1 cellular context compared by ENCODE assay signal in genomic region chr6:43178150-43178549, GRCh38.
TF ChIP-seq lines count a peak whose summit lies in the region.

No MANE protein-coding gene starts in this region.

TF ChIP-seq in HepG2, 621 proteins besides CTCF, POLR2A, EP300 and RAD21:
- TF ChIP-seq ZNF546 (CRISPR knock-in tag; conservative IDR thresholded peaks at IDR 0.05) (no peak), ZSCAN9 (CRISPR knock-in tag; IDR thresholded peaks at IDR 0.05; ENCODE audit: borderline replicate concordance) (no peak), SYNCRIP (IDR thresholded peaks at IDR 0.05; ENCODE audit: insufficient read depth, low read depth, low read length) (no peak), GRHL1 (CRISPR knock-in tag; conservative IDR thresholded peaks at IDR 0.05) (no peak), IRX3 (CRISPR knock-in tag; IDR thresholded peaks at IDR 0.05; ENCODE audit: borderline replicate concordance, low read depth) (no peak), ZNF547 (CRISPR knock-in tag; IDR thresholded peaks at IDR 0.05) (no peak), ZFP41 (CRISPR knock-in tag; IDR thresholded peaks at IDR 0.05; ENCODE audit: borderline replicate concordance) (no peak), ZNF562 (CRISPR knock-in tag; IDR thresholded peaks at IDR 0.05; ENCODE audit: borderline replicate concordance) (no peak), PRDM4 (CRISPR knock-in tag; IDR thresholded peaks at IDR 0.05; ENCODE audit: borderline replicate concordance) (no peak), ZNF598 (CRISPR knock-in tag; IDR thresholded peaks at IDR 0.05; ENCODE audit: borderline replicate concordance) (no peak), ZNF274 (CRISPR knock-in tag; IDR thresholded peaks at IDR 0.05) (no peak), ZNF777 (CRISPR knock-in tag; IDR thresholded peaks at IDR 0.05) (no peak), RBFOX2 (IDR thresholded peaks at IDR 0.05; ENCODE audit: low read depth, low read length) (0 out of 2 replicates have a peak, but pooled peaks have one; percentile 18), AGO2 (optimal IDR thresholded peaks at IDR 0.05; ENCODE audit: low read depth, low read length) (peak; percentile 20)
